ENCODE assay signal across 1 cellular context in genomic region chr6:27871919-27872633, GRCh38.
TF ChIP-seq lines count a peak whose summit lies in the region.

No MANE protein-coding gene starts in this region.

TF ChIP-seq in liver, 16 proteins besides CTCF, POLR2A, EP300 and RAD21 (continued from another document):
- peak; percentile 93 for TF ChIP-seq REST (IDR thresholded peaks at IDR 0.05)
- peak in 1 of 2 donors; percentile 76 for TF ChIP-seq RXRA (IDR thresholded peaks at IDR 0.05)
- TF ChIP-seq YY1 (IDR thresholded peaks at IDR 0.05): peak; percentile 85
- no peak for TF ChIP-seq MAX (IDR thresholded peaks at IDR 0.05)
- TF ChIP-seq EGR1 (IDR thresholded peaks at IDR 0.05; ENCODE audit: low read depth in 2 of 2): no peak
- TF ChIP-seq SP1 (IDR thresholded peaks at IDR 0.05): peak; percentile 84
